Comparison of ENCODE assay signal across 21 cellular contexts in the genomic region with DNA sequence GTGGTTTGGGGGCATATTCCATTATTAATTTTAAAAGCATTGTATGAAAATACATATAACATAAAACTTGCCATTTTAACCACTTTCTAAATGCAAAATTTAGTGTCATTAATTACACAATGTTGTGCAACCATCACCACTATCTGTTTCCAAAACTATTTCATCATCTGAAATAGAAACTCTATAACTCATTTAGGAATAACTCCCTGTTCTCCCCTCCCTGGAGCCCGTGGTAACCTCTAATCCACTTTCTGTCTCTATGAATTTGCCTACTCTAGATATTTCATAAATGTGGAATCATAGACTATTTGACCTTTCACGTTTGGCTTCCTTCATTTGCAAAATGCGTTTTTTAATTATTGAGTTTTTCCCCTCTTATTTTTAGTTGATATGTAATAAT.
"Had no signal": no experiment of that assay in that cellular context is flagged by ENCODE, and none has a peak within 500 bp of the region (broad histone marks: within the 10 kb centered on the region; RNA-seq: fewer than 3 reads in every experiment).

No MANE protein-coding gene starts in this region.

- H3K36me3 ChIP-seq: esophagus squamous epithelium, thyroid gland, upper lobe of right lung had no signal

- H3K9me3 ChIP-seq: esophagus squamous epithelium, thyroid gland, upper lobe of right lung had no signal

- H3K4me3 ChIP-seq: esophagus squamous epithelium, lung, thyroid gland, upper lobe of right lung had no signal

- DNase-seq: activated CD4-positive, alpha-beta memory T cell treated with anti-CD3 and anti-CD28 coated beads, Interleukin-2, amount 10 ng/mL, durations not matched to agents 7 days and 5 days; activated CD4-positive, alpha-beta T cell treated with anti-CD3 and anti-CD28 coated beads, Interleukin-2, amount 10 ng/mL, durations not matched to agents 24 days and 14 days; activated effector memory CD4-positive, alpha-beta T cell treated with Interleukin-2 at 50 U/mL for 16 hours; activated naive CD4-positive, alpha-beta T cell treated with anti-CD3 and anti-CD28 coated beads for 36 hours; activated naive CD8-positive, alpha-beta T cell treated with anti-CD3 and anti-CD28 coated beads, Interleukin-2, amount 10 ng/mL, durations not matched to agents 7 days and 5 days; activated T-cell treated with anti-CD3 and anti-CD28 coated beads, Interleukin-2, amount 50 U/mL, for 72 hours; cerebellar nuclear complex; cortex of kidney; endodermal cell; esophagus squamous epithelium; foreskin keratinocyte; naive B cell; nucleus accumbens; stimulated activated CD4-positive, alpha-beta T cell treated with anti-CD3 and anti-CD28 coated beads, Interleukin-12 subunit alpha, Interleukin-12 subunit beta, amount 100 ng/mL, for 4 hours; stimulated activated CD4-positive, alpha-beta T cell treated with anti-CD3 and anti-CD28 coated beads, Interleukin-4, amount 100 ng/mL, for 4 hours; substantia nigra; T-helper 1 cell; thyroid gland; upper lobe of right lung had no signal

- H3K27me3 ChIP-seq: esophagus squamous epithelium, foreskin keratinocyte, thyroid gland, upper lobe of right lung had no signal

- H3K4me1 ChIP-seq: esophagus squamous epithelium, foreskin keratinocyte, thyroid gland, upper lobe of right lung had no signal

- H3K27ac ChIP-seq: esophagus squamous epithelium, foreskin keratinocyte, thyroid gland, upper lobe of right lung had no signal

- ATAC-seq: activated T-cell treated with anti-CD3 and anti-CD28 coated beads, Interleukin-2, amount 50 U/mL, for 72 hours; foreskin keratinocyte; left lobe of liver; upper lobe of right lung had no signal
